21 cellular contexts compared by ENCODE assay signal in genomic region chr3:62837145-62837787, GRCh38. TPM values are rescaled to one million over a fixed set of nuclear protein-coding genes. Genes with fewer than 3 reads are reported as not detected.
"Had no signal": no experiment of that assay in that cellular context is flagged by ENCODE, and none has a peak within 500 bp of the region (broad histone marks: within the 10 kb centered on the region; RNA-seq: fewer than 3 reads in every experiment).

No MANE protein-coding gene starts in this region.

- H3K9me3 Mint-ChIP-seq: endodermal cell had no signal

- H3K36me3 ChIP-seq: neutrophil, tibial artery, upper lobe of left lung, vagina had no signal

- DNase-seq: dermis blood vessel endothelial cell; endodermal cell; erythroblast; foreskin keratinocyte; immature natural killer cell; mucosa of descending colon; naive thymus-derived CD8-positive, alpha-beta T cell; psoas muscle; retina; stimulated activated CD4-positive, alpha-beta T cell treated with anti-CD3 and anti-CD28 coated beads, Interleukin-4, amount 100 ng/mL, for 1 hour; stimulated activated CD8-positive, alpha-beta memory T cell treated with anti-CD3 and anti-CD28 coated beads, Interleukin-4, amount 100 ng/mL, for 48 hours; stimulated activated naive CD8-positive, alpha-beta T cell treated with anti-CD3 and anti-CD28 coated beads, Interleukin-15, Interleukin-2, amounts not matched to agents 100 U/mL and 50 U/mL, for 24 hours; tibial artery; upper lobe of left lung had no signal

- H3K27me3 ChIP-seq: neutrophil, upper lobe of left lung, vagina had no signal

- H3K4me3 ChIP-seq: mucosa of descending colon, psoas muscle, smooth muscle cell, tibial artery, upper lobe of left lung, vagina had no signal

- H3K4me3 Mint-ChIP-seq: endodermal cell; immature natural killer cell; naive thymus-derived CD8-positive, alpha-beta T cell; stimulated activated effector memory CD8-positive, alpha-beta T cell treated with anti-CD3 and anti-CD28 coated beads, Interleukin-12 subunit alpha, Interleukin-12 subunit beta, amount 100 ng/mL, for 72 hours had no signal

- H3K36me3 Mint-ChIP-seq: naive thymus-derived CD8-positive, alpha-beta T cell; stimulated activated effector memory CD8-positive, alpha-beta T cell treated with anti-CD3 and anti-CD28 coated beads, Interleukin-12 subunit alpha, Interleukin-12 subunit beta, amount 100 ng/mL, for 72 hours had no signal

- H3K4me1 Mint-ChIP-seq: immature natural killer cell; naive thymus-derived CD8-positive, alpha-beta T cell; stimulated activated effector memory CD8-positive, alpha-beta T cell treated with anti-CD3 and anti-CD28 coated beads, Interleukin-12 subunit alpha, Interleukin-12 subunit beta, amount 100 ng/mL, for 72 hours had no signal

- H3K4me1 ChIP-seq: foreskin keratinocyte, psoas muscle, tibial artery, upper lobe of left lung, vagina had no signal

- H3K9me3 ChIP-seq: mucosa of descending colon, neutrophil, psoas muscle, tibial artery, upper lobe of left lung, vagina had no signal

- H3K27ac Mint-ChIP-seq: endodermal cell; immature natural killer cell; naive thymus-derived CD8-positive, alpha-beta T cell; stimulated activated effector memory CD8-positive, alpha-beta T cell treated with anti-CD3 and anti-CD28 coated beads, Interleukin-12 subunit alpha, Interleukin-12 subunit beta, amount 100 ng/mL, for 72 hours had no signal

- H3K27ac ChIP-seq: foreskin keratinocyte, neutrophil, psoas muscle, tibial artery, upper lobe of left lung, vagina had no signal

- ATAC-seq: foreskin keratinocyte; mucosa of descending colon; naive thymus-derived CD8-positive, alpha-beta T cell; psoas muscle; stimulated activated effector memory CD8-positive, alpha-beta T cell treated with anti-CD3 and anti-CD28 coated beads, Interleukin-12 subunit alpha, Interleukin-12 subunit beta, amount 100 ng/mL, for 72 hours; stimulated activated naive CD8-positive, alpha-beta T cell treated with anti-CD3 and anti-CD28 coated beads, Interleukin-15, Interleukin-2, amounts not matched to agents 100 U/mL and 50 U/mL, for 24 hours had no signal

RNA-seq across cellular contexts. Expression of gene CADPS, which starts 38.0 kb away (rescaled TPM):
- total RNA-seq: dermis blood vessel endothelial cell; endothelial cell of umbilical vein; naive thymus-derived CD8-positive, alpha-beta T cell; osteoblast had no signal
- polyA plus RNA-seq: endothelial cell of umbilical vein; immature natural killer cell; keratinocyte; naive thymus-derived CD8-positive, alpha-beta T cell had no signal
